ENCODE assay signal across 17 cellular contexts in the genomic region with DNA sequence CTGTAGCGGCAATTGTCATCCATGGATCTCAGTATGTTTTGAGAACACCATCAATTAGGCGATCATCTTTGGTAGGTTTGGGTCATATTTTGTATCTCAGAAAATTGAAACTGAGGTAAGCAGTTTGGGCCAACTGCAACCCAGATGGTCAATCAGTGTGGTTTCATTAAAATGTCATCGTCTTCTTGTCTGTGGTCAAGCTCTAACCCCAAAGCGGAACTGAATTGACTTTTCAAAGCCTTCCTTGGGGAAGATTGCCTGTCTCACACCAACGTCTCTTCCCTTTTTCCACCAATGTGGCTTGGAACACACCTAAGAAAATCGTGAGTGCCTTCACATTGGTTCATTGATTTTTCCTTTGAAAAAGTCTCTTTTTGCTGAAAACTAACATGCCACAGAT. TPM values are rescaled to one million over a fixed set of nuclear protein-coding genes. Genes with fewer than 3 reads are reported as not detected.
DNase-seq lines count a peak whose midpoint lies in the region; ATAC-seq, FAIRE-seq and TF ChIP-seq lines count a peak whose summit lies in the region.
"Had no signal": no experiment of that assay in that cellular context is flagged by ENCODE, and none has a peak within 500 bp of the region (broad histone marks: within the 10 kb centered on the region; RNA-seq: fewer than 3 reads in every experiment).

No MANE protein-coding gene starts in this region.

- H3K27ac ChIP-seq in GM12878 (ENCODE audit: control insufficient read depth, insufficient read depth): no peak overlapping the region
- H3K27ac ChIP-seq in right cardiac atrium (ENCODE audit: low read length): no peak overlapping the region
- H3K27ac ChIP-seq: C4-2B, prostate gland had no signal

- SMC1A ChIA-PET in GM12878 (lab: Charles Lee; ENCODE audit: uncharacterized antibody, unreplicated experiment): interaction anchor here (0.6 to 1.1 kb wide), 2 partner anchors 112 to 1734 kb away, joined by 3 to 4 read pairs; no protein-coding TSS in a partner anchor

- no peaks in the 10 kb centered on the region for H3K4me1 Mint-ChIP-seq in activated CD4-positive, alpha-beta memory T cell treated with anti-CD3 and anti-CD28 coated beads for 36 hours (ENCODE audit: low read depth)
- H3K4me1 Mint-ChIP-seq: T-cell had no signal

- H3K9me3 ChIP-seq in GM12878 (replicated peaks; ENCODE audit: control insufficient read depth, insufficient read depth, low read length) (peaks cover 3% of the 10 kb centered on the region; the same call in 2 of the 3 replicates), right cardiac atrium (ENCODE audit: control insufficient read depth, low read length) (no peaks in the 10 kb centered on the region)
- H3K9me3 ChIP-seq: prostate gland had no signal

- no peak overlapping the region for H3K9ac ChIP-seq in GM12878 (ENCODE audit: control insufficient read depth, insufficient read depth, low read length)

- FAIRE-seq in GM12878 (lab: Jason Lieb, UNC): peak; percentile 70
- FAIRE-seq: HepG2 had no signal

- POLR2A ChIA-PET in GM12878 (lab: Charles Lee): interaction anchor here (0.6 kb wide), 1 partner anchor 252 kb away, joined by 7 read pairs; no protein-coding TSS in a partner anchor
- POLR2A ChIA-PET in activated CD4-positive, alpha-beta memory T cell treated with anti-CD3 and anti-CD28 coated beads for 36 hours (lab: Charles Lee): no interaction called here
- POLR2A ChIA-PET in HEK293T (lab: Yijun Ruan, JAX): no interaction called here

- no peak overlapping the region for H3K4me3 ChIP-seq in GM12878
- no peak overlapping the region for H3K4me3 ChIP-seq in right cardiac atrium (ENCODE audit: low read length)
- H3K4me3 ChIP-seq: prostate gland had no signal

- BruUV-seq in GM12878 (replicated peaks; lab: Mats Ljungman, UMichigan): no TSS peak

- DNase-seq in GM12878 (ENCODE audit: low read depth, low spot score) (no peak), NK-92 (lab: John Stamatoyannopoulos, UW; ENCODE audit: unreplicated experiment) (no peak), HEK293T (ENCODE audit: extremely low spot score) (no peak), right cardiac atrium (no peak)
- no peak for DNase-seq in activated CD4-positive, alpha-beta memory T cell treated with anti-CD3 and anti-CD28 coated beads for 36 hours
- DNase-seq: activated CD8-positive, alpha-beta T cell treated with anti-CD3 and anti-CD28 coated beads for 36 hours; islet precursor cell; NCI-H187; stimulated activated CD4-positive, alpha-beta T cell treated with anti-CD3 and anti-CD28 coated beads, Interleukin-2, amount 100 ng/mL, for 24 hours; stimulated activated naive CD4-positive, alpha-beta T cell; T-cell had no signal

- peak; percentile 75 for ATAC-seq in GM18498 (IDR thresholded peaks at IDR 0.05; ENCODE audit: unreplicated experiment)
- peak; percentile 52 for ATAC-seq in GM21529 (IDR thresholded peaks at IDR 0.05; ENCODE audit: unreplicated experiment)
- peak; percentile 85 for ATAC-seq in HG03565 (IDR thresholded peaks at IDR 0.05; ENCODE audit: unreplicated experiment)
- peak; percentile 75 for ATAC-seq in GM12878
- no peak for ATAC-seq in right cardiac atrium
- ATAC-seq: activated CD8-positive, alpha-beta T cell treated with anti-CD3 and anti-CD28 coated beads for 36 hours; HepG2; T-cell had no signal

- no peak overlapping the region for H2AFZ ChIP-seq in GM12878 (ENCODE audit: control insufficient read depth, low read depth, low read length)

- H3K36me3 ChIP-seq in GM12878 (ENCODE audit: control insufficient read depth in 2 of 2, insufficient read depth in 2 of 2, low read length in 1 of 2): no peaks in the 10 kb centered on the region
- H3K36me3 ChIP-seq: prostate gland had no signal

- H3K27me3 ChIP-seq in GM12878 (replicated peaks in 1 of 2; ENCODE audit: control insufficient read depth in 2 of 2, insufficient read depth in 2 of 2, low read length in 1 of 2) (no peaks in the 10 kb centered on the region; a peak in 1 of 4 replicates), right cardiac atrium (ENCODE audit: control insufficient read depth, insufficient read depth) (no peaks in the 10 kb centered on the region)

- in situ Hi-C loops in GM12878 (cut with MboI): no loop called here

- peaks cover 1% of the 10 kb centered on the region for H3K27me3 Mint-ChIP-seq in activated CD4-positive, alpha-beta memory T cell treated with anti-CD3 and anti-CD28 coated beads for 36 hours
- H3K27me3 Mint-ChIP-seq: activated CD8-positive, alpha-beta T cell treated with anti-CD3 and anti-CD28 coated beads for 36 hours had no signal

- RAD21 ChIA-PET in GM12878 (lab: Charles Lee; ENCODE audit: unreplicated experiment): interaction anchor here (0.7 kb wide), 2 partner anchors 250 to 1721 kb away, joined by 3 read pairs; no protein-coding TSS in a partner anchor

- H3K27ac Mint-ChIP-seq in activated CD4-positive, alpha-beta memory T cell treated with anti-CD3 and anti-CD28 coated beads for 36 hours: no peak overlapping the region
- H3K27ac Mint-ChIP-seq: activated CD8-positive, alpha-beta T cell treated with anti-CD3 and anti-CD28 coated beads for 36 hours had no signal

- TF ChIP-seq RAD21 in GM12878 (IDR thresholded peaks at IDR 0.05; ENCODE audit: insufficient read depth, low read depth, low read length): no peak

- H3K4me1 ChIP-seq in GM12878 (ENCODE audit: control insufficient read depth, insufficient read depth, low read length): peaks cover 3% of the 10 kb centered on the region; the same call in 1 of the 2 replicates
- no peaks in the 10 kb centered on the region for H3K4me1 ChIP-seq in right cardiac atrium (ENCODE audit: control insufficient read depth, insufficient read depth, low read length)
- H3K4me1 ChIP-seq: prostate gland had no signal

- no peak for TF ChIP-seq POLR2A in GM12878 (IDR thresholded peaks at IDR 0.05; ENCODE audit: low read depth, low read length)

- intact Hi-C loops in GM12878 (cut with micrococcal nuclease; ENCODE audit: unreplicated experiment) (no loop called here), right cardiac atrium (cut with DNase I) (no loop called here)
- intact Hi-C loops in activated CD4-positive, alpha-beta memory T cell treated with anti-CD3 and anti-CD28 coated beads for 36 hours (cut with micrococcal nuclease): no loop called here

- H3K4me2 ChIP-seq in GM12878 (ENCODE audit: control insufficient read depth, insufficient read depth): no peak overlapping the region

- CTCF ChIA-PET in GM12878 (lab: Yijun Ruan, JAX): interaction anchor here (0.6 to 0.9 kb wide), 2 partner anchors 116 to 1801 kb away, joined by 3 to 4 read pairs; no protein-coding TSS in a partner anchor
- CTCF ChIA-PET in activated CD4-positive, alpha-beta memory T cell treated with anti-CD3 and anti-CD28 coated beads for 36 hours (lab: Charles Lee): no interaction called here
- CTCF ChIA-PET in HEK293T (lab: Yijun Ruan, JAX): no interaction called here

- 19% methylated on average over 6 of the region's 6 CpGs for WGBS in GM12878 (ENCODE audit: insufficient coverage, insufficient replicate concordance, low lambda C conversion rate, missing lambda C conversion rate)
- 79% methylated on average over 6 of the region's 6 CpGs for WGBS in right cardiac atrium

- no peaks in the 10 kb centered on the region for H3K9me3 Mint-ChIP-seq in activated CD4-positive, alpha-beta memory T cell treated with anti-CD3 and anti-CD28 coated beads for 36 hours
- H3K9me3 Mint-ChIP-seq: T-cell had no signal

- no peak for TF ChIP-seq EP300 in GM12878 (IDR thresholded peaks at IDR 0.05; ENCODE audit: borderline replicate concordance in 1 of 2, control insufficient read depth in 1 of 2, low read depth in 2 of 2, low read length in 2 of 2)

- no peaks in the 10 kb centered on the region for H4K20me1 ChIP-seq in GM12878 (ENCODE audit: control insufficient read depth, insufficient read depth)

- H3K79me2 ChIP-seq in GM12878 (ENCODE audit: control insufficient read depth, insufficient read depth, low read length): no peaks in the 10 kb centered on the region

- no peak for TF ChIP-seq CTCF in GM12878 (IDR thresholded peaks at IDR 0.05 in 2 of 3, conservative IDR thresholded peaks at IDR 0.05 in 1 of 3; ENCODE audit: control insufficient read depth in 2 of 3, extremely low read depth in 1 of 3, insufficient read depth in 1 of 3, low read depth in 3 of 3, low read length in 3 of 3)

- no peaks in the 10 kb centered on the region for H3K36me3 Mint-ChIP-seq in activated CD4-positive, alpha-beta memory T cell treated with anti-CD3 and anti-CD28 coated beads for 36 hours

- no peak overlapping the region for H3K4me3 Mint-ChIP-seq in activated CD4-positive, alpha-beta memory T cell treated with anti-CD3 and anti-CD28 coated beads for 36 hours
- H3K4me3 Mint-ChIP-seq: activated CD8-positive, alpha-beta T cell treated with anti-CD3 and anti-CD28 coated beads for 36 hours; T-cell had no signal

TF ChIP-seq in GM12878, 131 proteins besides CTCF, POLR2A, EP300 and RAD21 (continues in another document):
- TF ChIP-seq RELA (IDR thresholded peaks at IDR 0.05; ENCODE audit: borderline replicate concordance, partially characterized antibody): no peak
- no peak for TF ChIP-seq YY1 (IDR thresholded peaks at IDR 0.05; ENCODE audit: low read depth, low read length)
- TF ChIP-seq CREM (IDR thresholded peaks at IDR 0.05; ENCODE audit: low read depth): peak; percentile 20; the same call in 1 of the 2 replicates

TF ChIP-seq in HEK293T, 16 proteins besides CTCF, POLR2A, EP300 and RAD21 (continues in another document):
- TF ChIP-seq LEF1 (IDR thresholded peaks at IDR 0.05; ENCODE audit: borderline replicate concordance): no peak

RNA-seq across cellular contexts. Expression of a gene that starts 56.3 kb away (rescaled TPM):
- 31.8 and 34.8 TPM in 2 replicates for total RNA-seq in GM12878 (2013; cell fraction: nucleolus; rRNA removed)
- total RNA-seq in GM12878 (2014; rRNA removed) (15.2 and 16.9 TPM in 2 replicates), GM12878 (2014; rRNA removed; fragmentation: Illumina TruSeq; extraction: Trizol) (12.1 and 13.4 TPM in 2 replicates), GM12878 (2021) (18.7 and 20.0 TPM in 2 replicates), right cardiac atrium (10 to 100 TPM; 41.7 to 52.2 (median 48.3) TPM)
- polyA plus RNA-seq in GM12878 (2011; ENCODE audit: low read depth): 11.5 TPM
- polyA plus RNA-seq in GM12878 (2011; rRNA removed) (54.6 and 60.2 TPM in 2 replicates), GM12878 (2014; fragmentation: Illumina TruSeq; extraction: Trizol) (18.0 and 22.3 TPM in 2 replicates), GM12878 (2014; fragmentation: Nextera tagmentation; extraction: Ambion mirVana) (1 to 10 TPM; 3.0 to 4.1 TPM), GM12878 (2014; rRNA removed) (14.5 and 17.0 TPM in 2 replicates), GM12878 (2016; fragmentation: Nextera tagmentation; extraction: Ambion mirVana) (10 to 100 TPM; 32.5 to 35.1 TPM), right cardiac atrium (47.5 TPM)
- 37.5 and 44.5 TPM in 2 replicates for polyA plus RNA-seq in GM12878 (2011; cell fraction: cytosol; rRNA removed)
- polyA plus RNA-seq in GM12878 (2011; cell fraction: nucleus; rRNA removed): 25.7 and 30.0 TPM in 2 replicates
- polyA plus RNA-seq in GM12878 (2012): 15.2 and 21.6 TPM in 2 replicates
- 31.2 and 33.4 TPM in 2 replicates for polyA minus RNA-seq in GM12878 (2011; rRNA and poly(A)+ RNA removed)
- 10.8 and 11.0 TPM in 2 replicates for polyA minus RNA-seq in GM12878 (2011; cell fraction: cytosol; rRNA and poly(A)+ RNA removed)
- 17.5 and 28.3 TPM in 2 replicates for polyA minus RNA-seq in GM12878 (2011; cell fraction: nucleus; rRNA and poly(A)+ RNA removed)
- 10 to 100 TPM; 51.8 to 54.5 TPM for total RNA-seq in activated CD4-positive, alpha-beta memory T cell treated with anti-CD3 and anti-CD28 coated beads for 36 hours

Comparison
In these comparisons a context has a peak if more than half of its experiments do, and no peak if none do; other contexts are left out.
1. ATAC-seq: peak in GM18498 (single experiment), GM21529 (single experiment), HG03565 (single experiment) and GM12878 (single experiment); none in right cardiac atrium (0 of 2).